1 cellular context compared by ENCODE assay signal in the genomic region with DNA sequence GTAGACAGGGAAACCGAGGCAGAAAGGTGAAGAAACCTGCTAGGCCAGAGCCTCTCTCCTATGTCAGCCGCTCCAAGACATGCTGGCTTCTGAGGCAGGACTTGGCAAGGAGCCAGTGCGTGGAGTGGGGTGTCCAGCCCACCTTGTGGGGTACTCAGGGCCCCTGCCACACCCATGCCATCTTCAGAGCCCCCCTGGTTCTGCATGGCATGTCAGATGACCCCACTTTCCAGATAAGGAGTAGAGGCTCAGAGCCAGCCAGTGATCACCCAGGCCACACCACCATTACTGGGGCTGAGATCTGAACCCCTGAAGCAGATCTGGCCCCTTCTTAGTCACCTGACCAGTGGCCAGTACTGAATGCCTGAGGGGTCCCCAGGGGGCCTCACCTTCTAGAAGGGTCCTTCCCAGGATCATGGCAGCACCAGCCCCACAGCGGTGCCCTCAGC.
TF ChIP-seq lines count a peak whose summit lies in the region.

No MANE protein-coding gene starts in this region.

TF ChIP-seq in IMR-90, 13 proteins besides CTCF, POLR2A, EP300 and RAD21 (continued from another document):
- TF ChIP-seq BHLHE40 (IDR thresholded peaks at IDR 0.05; ENCODE audit: low read depth, low read length) (no peak), CHD1 (IDR thresholded peaks at IDR 0.05; ENCODE audit: low read depth, low read length) (no peak), MXI1 (IDR thresholded peaks at IDR 0.05; ENCODE audit: borderline replicate concordance, low read depth, low read length) (no peak), MAZ (IDR thresholded peaks at IDR 0.05; ENCODE audit: borderline replicate concordance, low read depth, low read length) (no peak), MAFK (IDR thresholded peaks at IDR 0.05; ENCODE audit: low read depth, low read length) (no peak), SMC3 (IDR thresholded peaks at IDR 0.05; ENCODE audit: low read depth, low read length) (no peak), RFX5 (IDR thresholded peaks at IDR 0.05; ENCODE audit: low read depth, low read length) (no peak), RCOR1 (IDR thresholded peaks at IDR 0.05; ENCODE audit: insufficient replicate concordance, low read length) (no peak), NFE2L2 (IDR thresholded peaks at IDR 0.05; ENCODE audit: low read depth, low read length) (no peak)
- TF ChIP-seq, protein P1, sequence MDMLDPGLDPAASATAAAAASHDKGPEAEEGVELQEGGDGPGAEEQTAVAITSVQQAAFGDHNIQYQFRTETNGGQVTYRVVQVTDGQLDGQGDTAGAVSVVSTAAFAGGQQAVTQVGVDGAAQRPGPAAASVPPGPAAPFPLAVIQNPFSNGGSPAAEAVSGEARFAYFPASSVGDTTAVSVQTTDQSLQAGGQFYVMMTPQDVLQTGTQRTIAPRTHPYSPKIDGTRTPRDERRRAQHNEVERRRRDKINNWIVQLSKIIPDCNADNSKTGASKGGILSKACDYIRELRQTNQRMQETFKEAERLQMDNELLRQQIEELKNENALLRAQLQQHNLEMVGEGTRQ (IDR thresholded peaks at IDR 0.05; ENCODE audit: low read depth, low read length), result no peak
- TF ChIP-seq, protein P2, sequence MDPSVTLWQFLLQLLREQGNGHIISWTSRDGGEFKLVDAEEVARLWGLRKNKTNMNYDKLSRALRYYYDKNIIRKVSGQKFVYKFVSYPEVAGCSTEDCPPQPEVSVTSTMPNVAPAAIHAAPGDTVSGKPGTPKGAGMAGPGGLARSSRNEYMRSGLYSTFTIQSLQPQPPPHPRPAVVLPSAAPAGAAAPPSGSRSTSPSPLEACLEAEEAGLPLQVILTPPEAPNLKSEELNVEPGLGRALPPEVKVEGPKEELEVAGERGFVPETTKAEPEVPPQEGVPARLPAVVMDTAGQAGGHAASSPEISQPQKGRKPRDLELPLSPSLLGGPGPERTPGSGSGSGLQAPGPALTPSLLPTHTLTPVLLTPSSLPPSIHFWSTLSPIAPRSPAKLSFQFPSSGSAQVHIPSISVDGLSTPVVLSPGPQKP (IDR thresholded peaks at IDR 0.05; ENCODE audit: borderline replicate concordance, low read depth, low read length), result no peak
